ENCODE assay signal across 9 cellular contexts in genomic region chr20:53753880-53754459, GRCh38.
DNase-seq lines count a peak whose midpoint lies in the region; ATAC-seq and TF ChIP-seq lines count a peak whose summit lies in the region.
"Had no signal": no experiment of that assay in that cellular context is flagged by ENCODE, and none has a peak within 500 bp of the region (broad histone marks: within the 10 kb centered on the region; RNA-seq: fewer than 3 reads in every experiment).

No MANE protein-coding gene starts in this region.

- H3K27ac ChIP-seq in GM23248 (no peak overlapping the region), mammary epithelial cell (ENCODE audit: insufficient read depth, low read depth, low read length) (peak overlapping the region; percentile 91)

- POLR2A ChIA-PET in HEK293T (lab: Yijun Ruan, JAX): interaction anchor here (1.3 to 1.5 kb wide), 2 partner anchors 9 to 16 kb away, joined by 4 read pairs; no protein-coding TSS in a partner anchor

- H3K79me2 ChIP-seq in GM23248 (ENCODE audit: insufficient read depth) (no peaks in the 10 kb centered on the region), mammary epithelial cell (ENCODE audit: insufficient read depth, low read length) (no peaks in the 10 kb centered on the region)

- in situ Hi-C loops in GM23248 (cut with MboI) (loop anchor here (25.0 kb wide), 1 partner anchor 158 kb away; no protein-coding TSS in a partner anchor), mammary epithelial cell (cut with MboI; ENCODE audit: low sequenced_read_pairs in 2 of 2) (loop anchor here in 1 of 2 donors (25.0 kb wide), 1 partner anchor 158 kb away; no protein-coding TSS in a partner anchor)

- no peak for TF ChIP-seq CTCF in mammary epithelial cell (conservative IDR thresholded peaks at IDR 0.05 in 1 of 2, IDR thresholded peaks at IDR 0.05 in 1 of 2; ENCODE audit: extremely low read depth in 1 of 2, insufficient read depth in 1 of 2, low read depth in 1 of 2, low read length in 2 of 2)

- 71% methylated on average over 2 of the region's 2 CpGs for WGBS in GM23248 (ENCODE audit: low coverage in 1 of 2, low lambda C conversion rate in 2 of 2, missing lambda C conversion rate in 2 of 2), 2 experiments
- 47% methylated on average over 2 of the region's 2 CpGs for WGBS in mammary epithelial cell (ENCODE audit: low coverage, missing lambda C conversion rate)

- no peaks in the 10 kb centered on the region for H3K27me3 ChIP-seq in GM23248 (replicated peaks; ENCODE audit: insufficient read depth)
- H3K27me3 ChIP-seq in mammary epithelial cell (ENCODE audit: insufficient read depth, low read length): no peaks in the 10 kb centered on the region
- H3K27me3 ChIP-seq in skeletal muscle satellite cell (ENCODE audit: control insufficient read depth, insufficient read depth, low read length): no peaks in the 10 kb centered on the region

- intact Hi-C loops in mammary epithelial cell (cut with micrococcal nuclease): no loop called here

- no peaks in the 10 kb centered on the region for H4K20me1 ChIP-seq in GM23248 (ENCODE audit: insufficient read depth)
- H4K20me1 ChIP-seq in mammary epithelial cell (ENCODE audit: insufficient read depth, low read length): no peaks in the 10 kb centered on the region

- H3K4me2 ChIP-seq in GM23248 (ENCODE audit: unreplicated experiment) (no peak overlapping the region), mammary epithelial cell (ENCODE audit: insufficient read depth, low read depth, low read length) (no peak overlapping the region), skeletal muscle satellite cell (ENCODE audit: low read length) (no peak overlapping the region)

- no peaks in the 10 kb centered on the region for H3K9me2 ChIP-seq in GM23248 (ENCODE audit: insufficient read depth)

- H3K9ac ChIP-seq in GM23248 (no peak overlapping the region), mammary epithelial cell (ENCODE audit: insufficient read depth, low read length) (no peak overlapping the region), skeletal muscle satellite cell (ENCODE audit: low read depth, low read length) (peak overlapping the region; percentile 2)

- dilution Hi-C loops in mammary epithelial cell (cut with HindIII; ENCODE audit: low sequenced_read_pairs): loop anchor here (5.0 to 25.0 kb wide), 4 partner anchors 38 to 167 kb away; partner anchors contain the start of gene ZNF217

- ATAC-seq in GM21515 (IDR thresholded peaks at IDR 0.05; ENCODE audit: unreplicated experiment) (no peak), HG03442 (IDR thresholded peaks at IDR 0.05; ENCODE audit: unreplicated experiment) (no peak)

- BruUV-seq in mammary epithelial cell (replicated peaks; lab: Mats Ljungman, UMichigan): no TSS peak

- H2AFZ ChIP-seq in GM23248: 0 out of 2 replicates have a peak overlapping the region, but pooled peaks have one; percentile 28
- H2AFZ ChIP-seq in mammary epithelial cell (ENCODE audit: low read depth, low read length): peak overlapping the region; percentile 48

- H3K36me3 ChIP-seq in GM23248 (ENCODE audit: low read depth): no peaks in the 10 kb centered on the region
- no peaks in the 10 kb centered on the region for H3K36me3 ChIP-seq in mammary epithelial cell (ENCODE audit: insufficient read depth, low read length)
- no peaks in the 10 kb centered on the region for H3K36me3 ChIP-seq in skeletal muscle satellite cell (ENCODE audit: insufficient read depth, low read length)

- DNase-seq in GM23248: no peak
- peak; percentile 96 for DNase-seq in NCI-H526 treated with DMSO at 0.1 percent for 48 hours (lab: John Stamatoyannopoulos, UW)
- DNase-seq in mammary epithelial cell: no peak
- no peak for DNase-seq in HEK293T (ENCODE audit: extremely low spot score)
- DNase-seq: cerebellar nuclear complex, NCI-H2107 had no signal

- peaks cover 12% of the 10 kb centered on the region for H3F3A ChIP-seq in GM23248 (ENCODE audit: insufficient read depth)

- CTCF ChIA-PET in mammary epithelial cell (lab: Charles Lee; ENCODE audit: low non-redundant PET) (no interaction called here), HEK293T (lab: Yijun Ruan, JAX) (interaction anchor here (0.9 kb wide), 1 partner anchor 15 kb away, joined by 3 read pairs; no protein-coding TSS in a partner anchor)

- H3K9me3 ChIP-seq in GM23248 (ENCODE audit: low read depth) (no peaks in the 10 kb centered on the region), mammary epithelial cell (replicated peaks; ENCODE audit: insufficient read depth, low read length) (no peaks in the 10 kb centered on the region), skeletal muscle satellite cell (replicated peaks; ENCODE audit: low read length) (no peaks in the 10 kb centered on the region)

- H3K4me1 ChIP-seq in GM23248 (ENCODE audit: insufficient read depth) (peaks cover 26% of the 10 kb centered on the region), mammary epithelial cell (ENCODE audit: insufficient read depth, low read length) (peaks cover 22% of the 10 kb centered on the region), skeletal muscle satellite cell (ENCODE audit: control insufficient read depth, insufficient read depth, low read length) (peaks cover 47% of the 10 kb centered on the region)

- H3K4me3 ChIP-seq in GM23248 (no peak overlapping the region), mammary epithelial cell (replicated peaks in 1 of 3; ENCODE audit: insufficient read depth in 1 of 3, low read depth in 2 of 3, low read length in 3 of 3) (no peak overlapping the region), skeletal muscle satellite cell (ENCODE audit: low read length) (no peak overlapping the region)

TF ChIP-seq in HEK293T, 16 proteins besides CTCF, POLR2A, EP300 and RAD21:
- TF ChIP-seq L3MBTL2 (conservative IDR thresholded peaks at IDR 0.05) (no peak), BHLHE40 (IDR thresholded peaks at IDR 0.05; ENCODE audit: borderline replicate concordance) (no peak), PKNOX1 (IDR thresholded peaks at IDR 0.05) (no peak), FOXA1 (IDR thresholded peaks at IDR 0.05) (no peak), CTBP1 (IDR thresholded peaks at IDR 0.05; ENCODE audit: borderline replicate concordance) (no peak), TARDBP (IDR thresholded peaks at IDR 0.05) (no peak), NFRKB (IDR thresholded peaks at IDR 0.05) (no peak), ELF4 (IDR thresholded peaks at IDR 0.05) (no peak), HDGF (IDR thresholded peaks at IDR 0.05; ENCODE audit: borderline replicate concordance) (no peak), SUZ12 (IDR thresholded peaks at IDR 0.05) (no peak), SP1 (IDR thresholded peaks at IDR 0.05) (no peak), LEF1 (IDR thresholded peaks at IDR 0.05; ENCODE audit: borderline replicate concordance) (no peak)
